ENCODE assay signal across 20 cellular contexts in the genomic region with DNA sequence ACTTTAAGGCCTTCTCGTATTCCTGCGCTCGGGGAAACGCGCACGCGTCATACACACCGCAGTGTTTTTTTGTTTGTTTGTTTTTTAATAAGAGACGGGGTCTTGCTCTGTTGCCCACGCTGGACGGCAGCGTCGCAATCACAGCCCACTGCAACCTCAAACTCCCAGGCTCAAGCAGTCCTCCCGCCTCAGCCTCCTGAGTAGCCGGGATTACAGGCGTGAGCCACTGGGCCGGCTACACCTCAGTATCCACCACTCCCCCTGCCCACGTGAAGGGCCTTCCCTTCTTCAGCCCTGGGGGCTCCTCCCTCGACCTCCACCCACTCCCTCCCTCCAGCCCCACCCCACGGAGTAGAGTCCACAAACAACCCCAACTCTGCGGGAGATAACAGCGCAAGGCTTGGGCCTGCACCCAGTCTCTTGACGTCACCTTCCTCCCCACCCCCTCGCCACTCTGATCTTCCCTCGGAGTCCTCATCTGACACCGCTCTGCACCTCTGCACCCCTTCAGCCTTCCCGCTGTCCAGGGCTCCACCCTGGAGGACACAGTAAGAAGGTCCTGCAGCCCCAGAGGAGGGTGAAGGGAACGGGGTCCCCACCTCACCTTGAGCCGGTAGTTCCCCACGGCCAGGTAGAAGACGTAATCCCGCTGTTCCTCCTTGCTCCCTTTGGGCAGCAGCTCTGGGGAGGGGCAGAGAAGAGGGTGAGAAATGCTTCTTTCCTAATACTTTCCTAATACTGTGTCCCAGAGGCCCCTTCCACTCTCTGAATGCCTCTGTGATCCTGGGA. TPM values are rescaled to one million over a fixed set of nuclear protein-coding genes. Genes with fewer than 3 reads are reported as not detected.
DNase-seq lines count a peak whose midpoint lies in the region; ATAC-seq and TF ChIP-seq lines count a peak whose summit lies in the region.
"Had no signal": no experiment of that assay in that cellular context is flagged by ENCODE, and none has a peak within 500 bp of the region (broad histone marks: within the 10 kb centered on the region; RNA-seq: fewer than 3 reads in every experiment).

No MANE protein-coding gene starts in this region.

- no peaks in the 10 kb centered on the region for H3K27me3 ChIP-seq in vagina
- H3K27me3 ChIP-seq: colonic mucosa had no signal

- TF ChIP-seq CTCF in natural killer cell (IDR thresholded peaks at IDR 0.05), result no peak
- TF ChIP-seq CTCF in chondrocyte (IDR thresholded peaks at IDR 0.05), result no peak
- TF ChIP-seq CTCF in omental fat pad (IDR thresholded peaks at IDR 0.05), result no peak
- no peak for TF ChIP-seq CTCF in vagina (IDR thresholded peaks at IDR 0.05)

- no peaks in the 10 kb centered on the region for H3K36me3 Mint-ChIP-seq in natural killer cell treated with Interleukin-12 subunit alpha and Interleukin-12 subunit beta and Interleukin-15 and Interleukin-18, amount 100 ng/mL, for 72 hours
- H3K36me3 Mint-ChIP-seq in natural killer cell, result no peaks in the 10 kb centered on the region
- H3K36me3 Mint-ChIP-seq in chondrocyte (ENCODE audit: low read depth), result peaks cover 2% of the 10 kb centered on the region

- H3K4me1 Mint-ChIP-seq in natural killer cell treated with Interleukin-12 subunit alpha and Interleukin-12 subunit beta and Interleukin-15 and Interleukin-18, amount 100 ng/mL, for 72 hours (ENCODE audit: low read depth in 2 of 2), result peaks cover 14 to 17% of the 10 kb centered on the region in 2 donors
- peaks cover 12 to 30% of the 10 kb centered on the region in 2 donors for H3K4me1 Mint-ChIP-seq in natural killer cell
- peaks cover 16% of the 10 kb centered on the region for H3K4me1 Mint-ChIP-seq in chondrocyte (ENCODE audit: low read depth)

- no peaks in the 10 kb centered on the region for H3K27me3 Mint-ChIP-seq in natural killer cell treated with Interleukin-12 subunit alpha and Interleukin-12 subunit beta and Interleukin-15 and Interleukin-18, amount 100 ng/mL, for 72 hours
- H3K27me3 Mint-ChIP-seq in natural killer cell (ENCODE audit: low read depth in 2 of 2), result no peaks in the 10 kb centered on the region
- no peaks in the 10 kb centered on the region for H3K27me3 Mint-ChIP-seq in chondrocyte (ENCODE audit: low read depth)
- H3K27me3 Mint-ChIP-seq: stimulated activated naive CD8-positive, alpha-beta T cell treated with anti-CD3 and anti-CD28 coated beads, Interleukin-15, Interleukin-2, amounts not matched to agents 100 ng/mL and 50 ng/mL, for 24 hours had no signal

- TF ChIP-seq POLR2A in vagina (IDR thresholded peaks at IDR 0.05), result no peak

- H3K4me3 Mint-ChIP-seq in natural killer cell treated with Interleukin-12 subunit alpha and Interleukin-12 subunit beta and Interleukin-15 and Interleukin-18, amount 100 ng/mL, for 72 hours, result no peak overlapping the region
- no peak overlapping the region for H3K4me3 Mint-ChIP-seq in natural killer cell
- H3K4me3 Mint-ChIP-seq in chondrocyte (ENCODE audit: unreplicated experiment), result no peak overlapping the region
- H3K4me3 Mint-ChIP-seq: nephron; stimulated activated naive CD8-positive, alpha-beta T cell treated with anti-CD3 and anti-CD28 coated beads, Interleukin-15, Interleukin-2, amounts not matched to agents 100 ng/mL and 50 ng/mL, for 24 hours had no signal

- peaks cover 0 to 17% of the 10 kb centered on the region in 2 donors for H3K36me3 ChIP-seq in vagina
- H3K36me3 ChIP-seq: colonic mucosa had no signal

- no peaks in the 10 kb centered on the region for H3K9me3 Mint-ChIP-seq in natural killer cell treated with Interleukin-12 subunit alpha and Interleukin-12 subunit beta and Interleukin-15 and Interleukin-18, amount 100 ng/mL, for 72 hours
- no peaks in the 10 kb centered on the region for H3K9me3 Mint-ChIP-seq in natural killer cell
- no peaks in the 10 kb centered on the region for H3K9me3 Mint-ChIP-seq in chondrocyte (ENCODE audit: low read depth)
- H3K9me3 Mint-ChIP-seq: nephron; stimulated activated naive CD8-positive, alpha-beta T cell treated with anti-CD3 and anti-CD28 coated beads, Interleukin-15, Interleukin-2, amounts not matched to agents 100 ng/mL and 50 ng/mL, for 24 hours had no signal

- ATAC-seq in natural killer cell treated with Interleukin-12 subunit alpha and Interleukin-12 subunit beta and Interleukin-15 and Interleukin-18, amount 100 ng/mL, for 72 hours, result no peak
- no peak for ATAC-seq in natural killer cell
- ATAC-seq in omental fat pad (ENCODE audit: low FRiP score), result peak; percentile 20
- no peak for ATAC-seq in HG03045 (IDR thresholded peaks at IDR 0.05; ENCODE audit: unreplicated experiment)
- ATAC-seq: GM12878 had no signal

- H3K27ac Mint-ChIP-seq in natural killer cell treated with Interleukin-12 subunit alpha and Interleukin-12 subunit beta and Interleukin-15 and Interleukin-18, amount 100 ng/mL, for 72 hours, result no peak overlapping the region
- H3K27ac Mint-ChIP-seq in natural killer cell (no peak overlapping the region), chondrocyte (ENCODE audit: unreplicated experiment) (peak overlapping the region; percentile 41)
- H3K27ac Mint-ChIP-seq: nephron; stimulated activated naive CD8-positive, alpha-beta T cell treated with anti-CD3 and anti-CD28 coated beads, Interleukin-15, Interleukin-2, amounts not matched to agents 100 ng/mL and 50 ng/mL, for 24 hours had no signal

- H3K4me1 ChIP-seq in vagina, result peaks cover 70% of the 10 kb centered on the region

- no peaks in the 10 kb centered on the region for H3K9me3 ChIP-seq in vagina
- H3K9me3 ChIP-seq: colonic mucosa had no signal

- peak; percentile 10 for DNase-seq in natural killer cell treated with Interleukin-12 subunit alpha and Interleukin-12 subunit beta and Interleukin-15 and Interleukin-18, amount 100 ng/mL, for 72 hours (ENCODE audit: low spot score)
- no peak for DNase-seq in natural killer cell
- no peak for DNase-seq in chondrocyte (ENCODE audit: low spot score)
- no peak for DNase-seq in omental fat pad (ENCODE audit: low spot score)
- no peak for DNase-seq in vagina (ENCODE audit: extremely low spot score in 2 of 2)
- DNase-seq in occipital lobe (lab: John Stamatoyannopoulos, UW), result no peak
- no peak for DNase-seq in HT-29 (ENCODE audit: low spot score)
- DNase-seq: activated CD4-positive, CD25-positive, alpha-beta regulatory T cell treated with anti-CD3 and anti-CD28 coated beads, Interleukin-2, amount 50 U/mL, for 72 hours; colonic mucosa; COR-L47; NCI-H187; NCI-H446; NK-92 treated with Interleukin-12 subunit alpha and Interleukin-12 subunit beta, amount 100 ng/mL, for 24 hours had no signal

- no peak overlapping the region for H3K4me3 ChIP-seq in vagina
- H3K4me3 ChIP-seq: colonic mucosa, GM12878, lung had no signal

- H3K27ac ChIP-seq in vagina, result peak overlapping the region; percentile 84
- H3K27ac ChIP-seq: colonic mucosa had no signal

- intact Hi-C loops in natural killer cell (cut with micrococcal nuclease), result no loop called here
- intact Hi-C loops in vagina (cut with DNase I), result no loop called here

RNA-seq across cellular contexts. Expression of a gene that starts 2.8 kb away (rescaled TPM):
- 10 to 100 TPM; 16.6 to 34.0 TPM for total RNA-seq in natural killer cell treated with Interleukin-12 subunit alpha and Interleukin-12 subunit beta and Interleukin-15 and Interleukin-18, amount 100 ng/mL, for 72 hours
- total RNA-seq in natural killer cell (10 to 100 TPM; 13.7 to 22.0 (median 19.3) TPM), chondrocyte (6.6 to 7.7 TPM (median 7.6 TPM) in 3 replicates), omental fat pad (100 to 1,000 TPM in 1 of 4 donors, 10 to 100 TPM in 3; 43.3 to 280 (median 60.5) TPM), vagina (8.6 TPM), occipital lobe (6.4 TPM)
- 14.7 and 15.1 TPM in 2 replicates for total RNA-seq in HT-29 (2014; rRNA removed; shearing (Covaris generic))

RNA-seq across cellular contexts. Expression of a gene that starts 4.5 kb away (rescaled TPM):
- total RNA-seq in natural killer cell treated with Interleukin-12 subunit alpha and Interleukin-12 subunit beta and Interleukin-15 and Interleukin-18, amount 100 ng/mL, for 72 hours, result 100 to 1,000 TPM in 1 of 2 donors, 10 to 100 TPM in 1; 93.1 to 102 TPM
- total RNA-seq in natural killer cell, result 100 to 1,000 TPM in 2 of 3 donors, 10 to 100 TPM in 1; 99.9 to 119 (median 105) TPM
- total RNA-seq in chondrocyte, result 110 to 133 TPM (median 118 TPM) in 3 replicates
- 100 to 1,000 TPM; 243 to 384 (median 344) TPM for total RNA-seq in omental fat pad
- total RNA-seq in vagina, result 204 TPM
- 59.9 TPM for total RNA-seq in occipital lobe
- total RNA-seq in HT-29 (2014; rRNA removed; shearing (Covaris generic)), result 377 and 384 TPM in 2 replicates

RNA-seq across cellular contexts. Expression of a gene that starts 22.5 kb away (rescaled TPM):
- 10 to 100 TPM; 57.6 to 57.8 TPM for total RNA-seq in natural killer cell treated with Interleukin-12 subunit alpha and Interleukin-12 subunit beta and Interleukin-15 and Interleukin-18, amount 100 ng/mL, for 72 hours
- total RNA-seq in natural killer cell (10 to 100 TPM; 53.7 to 63.5 (median 60.9) TPM), chondrocyte (57.2 to 65.0 TPM (median 58.1 TPM) in 3 replicates), omental fat pad (100 to 1,000 TPM in 1 of 4 donors, 10 to 100 TPM in 3; 54.6 to 113 (median 77.1) TPM), vagina (55.2 TPM), occipital lobe (35.7 TPM)
- total RNA-seq in HT-29 (2014; rRNA removed; shearing (Covaris generic)), result 180 and 189 TPM in 2 replicates

RNA-seq across cellular contexts. Expression of a gene that starts 23.0 kb away (rescaled TPM):
- total RNA-seq in natural killer cell treated with Interleukin-12 subunit alpha and Interleukin-12 subunit beta and Interleukin-15 and Interleukin-18, amount 100 ng/mL, for 72 hours, result 10 to 100 TPM; 66.2 to 72.3 TPM
- total RNA-seq in natural killer cell, result 10 to 100 TPM; 41.7 to 54.5 (median 45.0) TPM
- total RNA-seq in chondrocyte, result 129 to 156 TPM (median 149 TPM) in 3 replicates
- 10 to 100 TPM; 41.1 to 68.5 (median 51.6) TPM for total RNA-seq in omental fat pad
- 41.5 TPM for total RNA-seq in vagina
- 10.5 TPM for total RNA-seq in occipital lobe
- 245 and 252 TPM in 2 replicates for total RNA-seq in HT-29 (2014; rRNA removed; shearing (Covaris generic))

RNA-seq across cellular contexts. Expression of a gene that starts 39.6 kb away (rescaled TPM):
- not detected for total RNA-seq in natural killer cell treated with Interleukin-12 subunit alpha and Interleukin-12 subunit beta and Interleukin-15 and Interleukin-18, amount 100 ng/mL, for 72 hours
- not detected for total RNA-seq in natural killer cell
- total RNA-seq in chondrocyte, result not detected in 3 replicates
- not detected for total RNA-seq in omental fat pad
- total RNA-seq in vagina, result not detected
- total RNA-seq in occipital lobe, result not detected
- 6.7 and 8.2 TPM in 2 replicates for total RNA-seq in HT-29 (2014; rRNA removed; shearing (Covaris generic))
- total RNA-seq: astrocyte; GM12878; lung; T-helper 1 cell treated with Interleukin-12 subunit alpha and Interleukin-12 subunit beta and Interleukin-4 antibody, amounts not matched to agents 30 ng/mL and 1 ng/mL, for 36 hours had no signal
